16 cellular contexts compared by ENCODE assay signal in the genomic region with DNA sequence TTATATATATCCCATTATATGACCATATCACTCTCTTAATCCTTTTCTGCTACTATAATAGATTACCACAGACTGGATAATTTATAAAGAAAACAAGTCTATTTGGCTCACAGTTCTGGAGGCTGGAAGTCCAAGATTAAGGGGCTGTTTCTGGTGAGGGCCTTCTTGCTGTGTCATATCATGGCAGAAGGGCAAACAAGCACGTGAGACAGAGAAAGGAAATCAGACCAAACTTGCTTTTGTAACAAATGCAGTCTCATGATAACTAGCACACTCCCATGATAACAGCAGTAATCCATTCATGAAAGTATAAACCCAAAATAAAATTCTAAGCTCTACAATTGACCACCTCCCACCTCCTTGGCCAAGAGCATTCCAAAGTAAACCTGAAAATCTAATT. TPM values are rescaled to one million over a fixed set of nuclear protein-coding genes. Genes with fewer than 3 reads are reported as not detected.
DNase-seq lines count a peak whose midpoint lies in the region; ATAC-seq, FAIRE-seq and TF ChIP-seq lines count a peak whose summit lies in the region.
"Had no signal": no experiment of that assay in that cellular context is flagged by ENCODE, and none has a peak within 500 bp of the region (broad histone marks: within the 10 kb centered on the region; RNA-seq: fewer than 3 reads in every experiment).

No MANE protein-coding gene starts in this region.

- TF ChIP-seq POLR2A in K562 (conservative IDR thresholded peaks at IDR 0.05), result no peak

- H3K36me3 ChIP-seq in BLaER1, result no peaks in the 10 kb centered on the region
- no peaks in the 10 kb centered on the region for H3K36me3 ChIP-seq in K562 (ENCODE audit: control insufficient read depth, insufficient read depth, low read length)
- no peaks in the 10 kb centered on the region for H3K36me3 ChIP-seq in keratinocyte (ENCODE audit: control insufficient read depth in 2 of 2, extremely low read depth in 1 of 2, insufficient read depth in 2 of 2, low read length in 2 of 2)

- TF ChIP-seq RAD21 in K562 (CRISPR knock-in tag; conservative IDR thresholded peaks at IDR 0.05 in 1 of 2, IDR thresholded peaks at IDR 0.05 in 1 of 2), result no peak

- H3K27me3 ChIP-seq in BLaER1 (no peaks in the 10 kb centered on the region), K562 (ENCODE audit: control insufficient read depth in 2 of 2, insufficient read depth in 2 of 2, low read length in 2 of 2) (no peaks in the 10 kb centered on the region), keratinocyte (ENCODE audit: control insufficient read depth, extremely low read depth, insufficient read depth, low read length) (no peaks in the 10 kb centered on the region)

- CTCF ChIA-PET in K562 (lab: Yijun Ruan, JAX; ENCODE audit: low intra/inter-chr PET ratio), result no interaction called here

- 0% methylated on average over 1 of the region's 1 CpG for WGBS in K562 (ENCODE audit: insufficient coverage, low coverage, missing lambda C conversion rate)

- DNase-seq in OCI-M1 (lab: John Stamatoyannopoulos, UW) (peak; percentile 61), K562 (ENCODE audit: extremely low read depth in 1 of 4, low spot score in 3 of 4) (peak in 1 of 4 experiments; percentile 14), keratinocyte (ENCODE audit: low read depth, low spot score) (no peak), NCI-H510A (lab: John Stamatoyannopoulos, UW) (no peak), OCI-M2 (lab: John Stamatoyannopoulos, UW; ENCODE audit: unreplicated experiment) (no peak), cerebellum (ENCODE audit: low spot score) (no peak)
- DNase-seq: ACHN; C1 segment of cervical spinal cord; Calu3; CD4-positive, alpha-beta T cell; HCEC 1CT had no signal

- H3K27ac ChIP-seq in BLaER1 (peak overlapping the region; percentile 78), K562 (ENCODE audit: extremely low read depth, low read depth, low read length) (no peak overlapping the region), keratinocyte (ENCODE audit: control insufficient read depth, insufficient read depth, low read length) (no peak overlapping the region)

- FAIRE-seq in K562 (lab: Jason Lieb, UNC) (no peak), keratinocyte (lab: Jason Lieb, UNC) (peak; percentile 69)
- FAIRE-seq: GM12878, GM18507, H1, HTR-8/SVneo had no signal

- intact Hi-C loops in K562 (cut with micrococcal nuclease), result no loop called here

- H3K9me3 ChIP-seq in BLaER1, result peaks cover 7% of the 10 kb centered on the region; the same call in 1 of the 2 replicates
- no peaks in the 10 kb centered on the region for H3K9me3 ChIP-seq in K562 (replicated peaks; ENCODE audit: control insufficient read depth, insufficient read depth, low read depth, low read length)
- H3K9me3 ChIP-seq in keratinocyte (ENCODE audit: control insufficient read depth, low read depth, low read length), result peaks cover 1% of the 10 kb centered on the region

- peak overlapping the region; percentile 61 for H3K4me2 ChIP-seq in BLaER1
- no peak overlapping the region for H3K4me2 ChIP-seq in K562 (ENCODE audit: insufficient read depth, low read length)
- no peak overlapping the region for H3K4me2 ChIP-seq in keratinocyte (ENCODE audit: control insufficient read depth, extremely low read depth, insufficient read depth, low read depth, low read length)

- TF ChIP-seq EP300 in K562 (IDR thresholded peaks at IDR 0.05; ENCODE audit: low read length), result no peak

- H3K9ac ChIP-seq in BLaER1, result no peak overlapping the region
- H3K9ac ChIP-seq in K562 (ENCODE audit: insufficient read depth in 1 of 2, low read depth in 2 of 2, low read length in 2 of 2), result no peak overlapping the region
- no peak overlapping the region for H3K9ac ChIP-seq in keratinocyte (ENCODE audit: control insufficient read depth, extremely low read depth, insufficient read depth, low read length)

- peaks cover 50% of the 10 kb centered on the region for H3K4me1 ChIP-seq in BLaER1
- peaks cover 2 to 38% of the 10 kb centered on the region in 2 experiments; a peak in 3 of 5 replicates for H3K4me1 ChIP-seq in K562 (replicated peaks in 1 of 2; ENCODE audit: control insufficient read depth in 2 of 2, insufficient read depth in 2 of 2, low read length in 2 of 2)
- peaks cover 15% of the 10 kb centered on the region for H3K4me1 ChIP-seq in keratinocyte (ENCODE audit: control insufficient read depth, extremely low read depth, insufficient read depth, low read length)

- BruUV-seq in K562 (replicated peaks; lab: Mats Ljungman, UMichigan), result no TSS peak

- H3K79me2 ChIP-seq in K562 (ENCODE audit: control insufficient read depth, insufficient read depth, low read length), result no peaks in the 10 kb centered on the region
- H3K79me2 ChIP-seq in keratinocyte (ENCODE audit: control insufficient read depth, insufficient read depth, low read length), result no peaks in the 10 kb centered on the region

- TF ChIP-seq CTCF in K562 (IDR thresholded peaks at IDR 0.05 in 2 of 3, conservative IDR thresholded peaks at IDR 0.05 in 1 of 3; ENCODE audit: insufficient read depth in 2 of 3, low read depth in 1 of 3, low read length in 3 of 3), result no peak
- TF ChIP-seq CTCF in keratinocyte (optimal IDR thresholded peaks at IDR 0.05 in 1 of 3, IDR thresholded peaks at IDR 0.05 in 1 of 3, conservative IDR thresholded peaks at IDR 0.05 in 1 of 3; ENCODE audit: extremely low read depth in 1 of 3, insufficient read depth in 2 of 3, low read length in 3 of 3), result no peak

- in situ Hi-C loops in K562 (cut with MboI), result no loop called here

- dilution Hi-C loops in keratinocyte (cut with MboI; ENCODE audit: extremely low pct_ligation_motif_present, low sequenced_read_pairs), result no loop called here

- H2AFZ ChIP-seq in K562 (ENCODE audit: low read depth, low read length) (no peak overlapping the region), keratinocyte (ENCODE audit: control insufficient read depth, low read length) (no peak overlapping the region)

- no peak for ATAC-seq in K562
- ATAC-seq: GM12878 had no signal

- H4K20me1 ChIP-seq in BLaER1 (no peaks in the 10 kb centered on the region), K562 (replicated peaks; ENCODE audit: control insufficient read depth, insufficient read depth, low read length) (no peaks in the 10 kb centered on the region), keratinocyte (ENCODE audit: control insufficient read depth, extremely low read depth, insufficient read depth, low read length) (no peaks in the 10 kb centered on the region)

- H3K9me1 ChIP-seq in K562 (ENCODE audit: control insufficient read depth, insufficient read depth, low read length) (no peaks in the 10 kb centered on the region), keratinocyte (ENCODE audit: control insufficient read depth, extremely low read depth, insufficient read depth, low read length) (no peaks in the 10 kb centered on the region)

- POLR2A ChIA-PET in K562 (lab: Yijun Ruan, JAX), result no interaction called here

- H3K4me3 ChIP-seq in BLaER1 (no peak overlapping the region), K562 (no peak overlapping the region), keratinocyte (ENCODE audit: control insufficient read depth in 2 of 3, extremely low read depth in 1 of 3, insufficient read depth in 2 of 3, low read depth in 1 of 3, low read length in 3 of 3) (no peak overlapping the region)
- H3K4me3 ChIP-seq: GM12878 had no signal

TF ChIP-seq in K562, 482 proteins besides CTCF, POLR2A, EP300 and RAD21 (continues in another document):
- TF ChIP-seq CBFA2T3 (IDR thresholded peaks at IDR 0.05) (peak; percentile 53), CBFA2T2 (conservative IDR thresholded peaks at IDR 0.05) (peak; percentile 33; the same call in 1 of the 2 replicates), MAZ (CRISPR knock-in tag; conservative IDR thresholded peaks at IDR 0.05 in 1 of 2, IDR thresholded peaks at IDR 0.05 in 1 of 2) (no peak), ARID2 (IDR thresholded peaks at IDR 0.05) (no peak), NFE2 (IDR thresholded peaks at IDR 0.05; ENCODE audit: low read depth) (peak; percentile 32; the same call in 1 of the 2 replicates)

RNA-seq across cellular contexts. Expression of gene TAB3, which starts 16.3 kb away (rescaled TPM):
- total RNA-seq in K562 (2011; cell fraction: chromatin; rRNA removed; ENCODE audit: low replicate concordance), result 10.2 and 30.3 TPM in 2 replicates
- 4.5 and 7.9 TPM in 2 replicates for total RNA-seq in K562 (2011; cell fraction: nucleolus; rRNA removed)
- 11.4 and 20.8 TPM in 2 replicates for total RNA-seq in K562 (2011; cell fraction: nucleoplasm; rRNA removed)
- total RNA-seq in K562 (2014; rRNA removed) (10.9 and 18.9 TPM in 2 replicates), K562 (2014; rRNA removed; fragmentation: Illumina TruSeq; extraction: Trizol) (15.5 and 16.2 TPM in 2 replicates), K562 (2015; rRNA removed; fragmentation: Illumina TruSeq; extraction: Trizol) (12.7 and 15.4 TPM in 2 replicates), K562 (2021) (14.8 and 18.8 TPM in 2 replicates), cerebellum (28.5 TPM)
- polyA plus RNA-seq in K562 (2011; rRNA removed) (20.1 and 31.1 TPM in 2 replicates), K562 (2014; fragmentation: Illumina TruSeq; extraction: Trizol) (20.0 and 23.2 TPM in 2 replicates), K562 (2014; fragmentation: Nextera tagmentation; extraction: Ambion mirVana) (1 to 10 TPM; 2.4 to 3.5 TPM), K562 (2014; rRNA removed) (14.8 and 15.6 TPM in 2 replicates), keratinocyte (21.2 to 29.3 TPM (median 25.5 TPM) in 3 replicates)
- 16.4 and 20.3 TPM in 2 replicates for polyA plus RNA-seq in K562 (2011; cell fraction: cytosol; rRNA removed)
- polyA plus RNA-seq in K562 (2011; cell fraction: nucleus; rRNA removed), result 23.1 and 24.9 TPM in 2 replicates
- polyA plus RNA-seq in K562 (2012), result 15.7 and 19.2 TPM in 2 replicates
- polyA minus RNA-seq in K562 (2011; rRNA and poly(A)+ RNA removed), result 32.2 and 50.1 TPM in 2 replicates
- 8.7 and 14.2 TPM in 2 replicates for polyA minus RNA-seq in K562 (2011; cell fraction: cytosol; rRNA and poly(A)+ RNA removed)
- polyA minus RNA-seq in K562 (2011; cell fraction: nucleus; rRNA and poly(A)+ RNA removed), result 14.0 and 16.4 TPM in 2 replicates
- polyA plus RNA-seq in keratinocyte (2011; ENCODE audit: low read depth), result 6.1 TPM
- 14.7 and 26.2 TPM in 2 replicates for polyA plus RNA-seq in keratinocyte (2011; cell fraction: cytosol; rRNA removed)
- polyA plus RNA-seq in keratinocyte (2011; cell fraction: nucleus; rRNA removed), result 27.8 and 38.1 TPM in 2 replicates
- 13.0 and 20.5 TPM in 2 replicates for polyA plus RNA-seq in keratinocyte (2012; ENCODE audit: low replicate concordance)
- 17.0 to 38.7 TPM (median 24.9 TPM) in 3 replicates for polyA minus RNA-seq in keratinocyte
- polyA minus RNA-seq in keratinocyte (2011; cell fraction: cytosol; rRNA and poly(A)+ RNA removed), result 14.6 TPM
- 17.5 and 24.2 TPM in 2 replicates for polyA minus RNA-seq in keratinocyte (2011; cell fraction: nucleus; rRNA and poly(A)+ RNA removed)
